ENCODE assay signal across 29 cellular contexts in the genomic region with DNA sequence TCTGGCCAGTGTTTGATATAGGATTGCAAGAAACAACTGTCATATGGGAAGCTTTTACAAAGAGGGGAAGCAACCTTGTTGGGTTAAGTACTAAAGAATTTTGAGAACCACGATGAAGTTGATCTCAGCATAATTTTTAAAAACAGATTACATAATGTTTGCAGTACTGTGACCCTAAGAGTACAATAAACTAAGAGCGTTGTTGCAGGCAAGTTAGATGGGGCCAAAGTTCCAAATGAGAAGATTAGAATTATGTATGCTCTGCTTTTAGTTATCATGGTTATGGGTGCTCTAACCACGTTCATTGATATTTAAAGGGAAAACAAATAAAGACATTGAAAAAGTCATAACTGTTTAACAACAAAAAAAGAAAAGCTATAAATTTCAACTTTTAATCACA.
"Had no signal": no experiment of that assay in that cellular context is flagged by ENCODE, and none has a peak within 500 bp of the region (broad histone marks: within the 10 kb centered on the region; RNA-seq: fewer than 3 reads in every experiment).

No MANE protein-coding gene starts in this region.

- H3K9ac ChIP-seq: neural progenitor cell, parathyroid adenoma had no signal

- H3K4me2 ChIP-seq: hepatocyte, neural progenitor cell had no signal

- H3K36me3 Mint-ChIP-seq: immature natural killer cell; mesothelial cell of epicardium; naive B cell; neural progenitor cell; stimulated activated effector memory CD8-positive, alpha-beta T cell treated with anti-CD3 and anti-CD28 coated beads, Interleukin-12 subunit alpha, Interleukin-12 subunit beta, amount 100 ng/mL, for 72 hours had no signal

- H3K27me3 Mint-ChIP-seq: naive B cell, progenitor cell of endocrine pancreas had no signal

- DNase-seq: dermis blood vessel endothelial cell; effector memory CD4-positive, alpha-beta T cell; foreskin keratinocyte; heart left ventricle; immature natural killer cell; mesenchymal stem cell; mucosa of descending colon; naive B cell; stimulated activated CD4-positive, alpha-beta T cell treated with anti-CD3 and anti-CD28 coated beads, Interleukin-2, amount 100 ng/mL, for 24 hours; stimulated activated CD4-positive, alpha-beta T cell treated with anti-CD3 and anti-CD28 coated beads, Interleukin-4, amount 100 ng/mL, for 24 hours; stimulated activated naive CD4-positive, alpha-beta T cell treated with Interleukin-2 at 50 U/mL for 16 hours; substantia nigra; testis; tibial artery; upper lobe of left lung had no signal

- H3K27me3 ChIP-seq: esophagus muscularis mucosa, foreskin keratinocyte, gastroesophageal sphincter, heart left ventricle, hepatocyte, neural progenitor cell, testis, tibial artery, upper lobe of left lung had no signal

- H3K4me1 ChIP-seq: esophagus muscularis mucosa, foreskin keratinocyte, gastroesophageal sphincter, heart left ventricle, neural progenitor cell, parathyroid adenoma, testis, tibial artery, upper lobe of left lung had no signal

- H3K27ac ChIP-seq: coronary artery, esophagus muscularis mucosa, foreskin keratinocyte, gastroesophageal sphincter, heart left ventricle, hepatocyte, neural progenitor cell, parathyroid adenoma, testis, tibial artery, upper lobe of left lung had no signal

- H2AFZ ChIP-seq: hepatocyte, neural progenitor cell, parathyroid adenoma had no signal

- FAIRE-seq: endothelial cell of umbilical vein, keratinocyte, urothelium cell line had no signal

- H3K9me3 ChIP-seq: esophagus muscularis mucosa, gastroesophageal sphincter, heart left ventricle, mucosa of descending colon, testis, tibial artery, upper lobe of left lung had no signal

- ATAC-seq: foreskin keratinocyte; gastroesophageal sphincter; heart left ventricle; mucosa of descending colon; sciatic nerve; stimulated activated effector memory CD8-positive, alpha-beta T cell treated with anti-CD3 and anti-CD28 coated beads, Interleukin-12 subunit alpha, Interleukin-12 subunit beta, amount 100 ng/mL, for 72 hours had no signal

- H3K4me3 Mint-ChIP-seq: immature natural killer cell; mesothelial cell of epicardium; naive B cell; nephron; neural progenitor cell; stimulated activated effector memory CD8-positive, alpha-beta T cell treated with anti-CD3 and anti-CD28 coated beads, Interleukin-12 subunit alpha, Interleukin-12 subunit beta, amount 100 ng/mL, for 72 hours had no signal

- H3K4me1 Mint-ChIP-seq: immature natural killer cell; naive B cell; nephron; neural progenitor cell; stimulated activated effector memory CD8-positive, alpha-beta T cell treated with anti-CD3 and anti-CD28 coated beads, Interleukin-12 subunit alpha, Interleukin-12 subunit beta, amount 100 ng/mL, for 72 hours had no signal

- H3K27ac Mint-ChIP-seq: immature natural killer cell; mesothelial cell of epicardium; naive B cell; nephron; neural progenitor cell; progenitor cell of endocrine pancreas; stimulated activated effector memory CD8-positive, alpha-beta T cell treated with anti-CD3 and anti-CD28 coated beads, Interleukin-12 subunit alpha, Interleukin-12 subunit beta, amount 100 ng/mL, for 72 hours had no signal

- H3K79me2 ChIP-seq: hepatocyte, parathyroid adenoma had no signal

- H3K9me3 Mint-ChIP-seq: mesothelial cell of epicardium, nephron, neural progenitor cell had no signal
